ENCODE assay signal across 2 cellular contexts in the genomic region with DNA sequence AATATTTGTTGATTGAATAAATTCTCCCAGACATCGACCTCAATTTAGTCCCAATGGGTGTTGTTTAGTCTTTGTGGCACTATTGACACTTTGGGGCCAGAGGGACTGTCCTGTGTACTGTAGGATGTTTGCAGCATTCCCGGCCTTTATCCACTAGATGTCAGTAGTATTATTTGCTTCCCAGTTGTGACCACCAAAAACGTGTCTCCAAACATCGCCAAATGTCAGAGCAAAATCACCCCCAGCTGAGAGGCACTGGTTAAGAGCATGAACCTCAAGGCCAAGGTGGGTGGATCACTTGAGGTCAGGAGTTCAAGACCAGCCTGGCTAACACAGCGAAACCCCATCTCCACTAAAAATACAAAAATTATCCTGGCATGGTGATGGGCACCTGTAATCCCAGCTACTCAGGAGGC.
TF ChIP-seq lines count a peak whose summit lies in the region.

No MANE protein-coding gene starts in this region.

TF ChIP-seq in WTC11, 78 proteins besides CTCF, POLR2A, EP300 and RAD21 (continued from another document):
- TF ChIP-seq, protein P1, sequence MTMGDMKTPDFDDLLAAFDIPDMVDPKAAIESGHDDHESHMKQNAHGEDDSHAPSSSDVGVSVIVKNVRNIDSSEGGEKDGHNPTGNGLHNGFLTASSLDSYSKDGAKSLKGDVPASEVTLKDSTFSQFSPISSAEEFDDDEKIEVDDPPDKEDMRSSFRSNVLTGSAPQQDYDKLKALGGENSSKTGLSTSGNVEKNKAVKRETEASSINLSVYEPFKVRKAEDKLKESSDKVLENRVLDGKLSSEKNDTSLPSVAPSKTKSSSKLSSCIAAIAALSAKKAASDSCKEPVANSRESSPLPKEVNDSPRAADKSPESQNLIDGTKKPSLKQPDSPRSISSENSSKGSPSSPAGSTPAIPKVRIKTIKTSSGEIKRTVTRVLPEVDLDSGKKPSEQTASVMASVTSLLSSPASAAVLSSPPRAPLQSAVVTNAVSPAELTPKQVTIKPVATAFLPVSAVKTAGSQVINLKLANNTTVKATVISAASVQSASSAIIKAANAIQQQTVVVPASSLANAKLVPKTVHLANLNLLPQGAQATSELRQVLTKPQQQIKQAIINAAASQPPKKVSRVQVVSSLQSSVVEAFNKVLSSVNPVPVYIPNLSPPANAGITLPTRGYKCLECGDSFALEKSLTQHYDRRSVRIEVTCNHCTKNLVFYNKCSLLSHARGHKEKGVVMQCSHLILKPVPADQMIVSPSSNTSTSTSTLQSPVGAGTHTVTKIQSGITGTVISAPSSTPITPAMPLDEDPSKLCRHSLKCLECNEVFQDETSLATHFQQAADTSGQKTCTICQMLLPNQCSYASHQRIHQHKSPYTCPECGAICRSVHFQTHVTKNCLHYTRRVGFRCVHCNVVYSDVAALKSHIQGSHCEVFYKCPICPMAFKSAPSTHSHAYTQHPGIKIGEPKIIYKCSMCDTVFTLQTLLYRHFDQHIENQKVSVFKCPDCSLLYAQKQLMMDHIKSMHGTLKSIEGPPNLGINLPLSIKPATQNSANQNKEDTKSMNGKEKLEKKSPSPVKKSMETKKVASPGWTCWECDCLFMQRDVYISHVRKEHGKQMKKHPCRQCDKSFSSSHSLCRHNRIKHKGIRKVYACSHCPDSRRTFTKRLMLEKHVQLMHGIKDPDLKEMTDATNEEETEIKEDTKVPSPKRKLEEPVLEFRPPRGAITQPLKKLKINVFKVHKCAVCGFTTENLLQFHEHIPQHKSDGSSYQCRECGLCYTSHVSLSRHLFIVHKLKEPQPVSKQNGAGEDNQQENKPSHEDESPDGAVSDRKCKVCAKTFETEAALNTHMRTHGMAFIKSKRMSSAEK (CRISPR knock-in tag; IDR thresholded peaks at IDR 0.05; ENCODE audit: borderline replicate concordance) = no peak
- TF ChIP-seq FOXJ3 (CRISPR knock-in tag; IDR thresholded peaks at IDR 0.05; ENCODE audit: borderline replicate concordance) (no peak), ZNF416 (CRISPR knock-in tag; IDR thresholded peaks at IDR 0.05) (no peak), JUN (CRISPR knock-in tag; IDR thresholded peaks at IDR 0.05) (no peak)

TF ChIP-seq in liver, 16 proteins besides CTCF, POLR2A, EP300 and RAD21 (continued from another document):
- TF ChIP-seq, protein P2, sequence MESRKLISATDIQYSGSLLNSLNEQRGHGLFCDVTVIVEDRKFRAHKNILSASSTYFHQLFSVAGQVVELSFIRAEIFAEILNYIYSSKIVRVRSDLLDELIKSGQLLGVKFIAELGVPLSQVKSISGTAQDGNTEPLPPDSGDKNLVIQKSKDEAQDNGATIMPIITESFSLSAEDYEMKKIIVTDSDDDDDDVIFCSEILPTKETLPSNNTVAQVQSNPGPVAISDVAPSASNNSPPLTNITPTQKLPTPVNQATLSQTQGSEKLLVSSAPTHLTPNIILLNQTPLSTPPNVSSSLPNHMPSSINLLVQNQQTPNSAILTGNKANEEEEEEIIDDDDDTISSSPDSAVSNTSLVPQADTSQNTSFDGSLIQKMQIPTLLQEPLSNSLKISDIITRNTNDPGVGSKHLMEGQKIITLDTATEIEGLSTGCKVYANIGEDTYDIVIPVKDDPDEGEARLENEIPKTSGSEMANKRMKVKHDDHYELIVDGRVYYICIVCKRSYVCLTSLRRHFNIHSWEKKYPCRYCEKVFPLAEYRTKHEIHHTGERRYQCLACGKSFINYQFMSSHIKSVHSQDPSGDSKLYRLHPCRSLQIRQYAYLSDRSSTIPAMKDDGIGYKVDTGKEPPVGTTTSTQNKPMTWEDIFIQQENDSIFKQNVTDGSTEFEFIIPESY (IDR thresholded peaks at IDR 0.05) = no peak
TF ChIP-seq in liver: peak in this region for 0.
